11 cellular contexts compared by ENCODE assay signal in genomic region chr10:111281516-111281915, GRCh38.
A peak's percentile ranks its signal among the peaks of the same experiment; 100 is the strongest.
DNase-seq lines count a peak whose midpoint lies in the region; ATAC-seq and TF ChIP-seq lines count a peak whose summit lies in the region.
"Had no signal": no experiment of that assay in that cellular context is flagged by ENCODE, and none has a peak within 500 bp of the region (broad histone marks: within the 10 kb centered on the region; RNA-seq: fewer than 3 reads in every experiment).

No MANE protein-coding gene starts in this region.

- no peak overlapping the region for H2AFZ ChIP-seq in mesenchymal stem cell (ENCODE audit: low read depth, low read length)
- H2AFZ ChIP-seq: parathyroid adenoma had no signal

- H3K9me3 Mint-ChIP-seq in HFFc6 (peaks cover 25% of the 10 kb centered on the region), brain (peaks cover 0 to 9% (median 3%) of the 10 kb centered on the region in 5 experiments)
- peaks cover 0 to 4% (median 0%) of the 10 kb centered on the region in 9 donors for H3K9me3 Mint-ChIP-seq in naive thymus-derived CD8-positive, alpha-beta T cell

- H3K36me3 Mint-ChIP-seq in HFFc6 (ENCODE audit: low read depth) (no peaks in the 10 kb centered on the region), brain (no peaks in the 10 kb centered on the region)
- H3K36me3 Mint-ChIP-seq in naive thymus-derived CD8-positive, alpha-beta T cell, result no peaks in the 10 kb centered on the region

- 50% methylated on average over 4 of the region's 4 CpGs for WGBS in mesenchymal stem cell
- WGBS in spleen, 5 donors, result 15 to 28% (median 25%) methylated on average over 4 of the region's 4 CpGs

- no peak overlapping the region for H3K4me2 ChIP-seq in mesenchymal stem cell (ENCODE audit: low read length, poor library complexity, severe bottlenecking)

- H3K23ac ChIP-seq in mesenchymal stem cell (ENCODE audit: low read length in 2 of 2), result no peak overlapping the region

- CTCF ChIA-PET in AG04449 (lab: Yijun Ruan, JAX), result interaction anchor here (1.2 to 2.1 kb wide), 3 partner anchors 14 to 39 kb away, joined by 4 to 15 read pairs (median 4); no protein-coding TSS in a partner anchor

- H2BK15ac ChIP-seq in mesenchymal stem cell (ENCODE audit: low read depth, poor library complexity, severe bottlenecking), result no peak overlapping the region

- DNase-seq in AG04449 (ENCODE audit: low read depth, low spot score) (no peak), HFFc6 (no peak), mesenchymal stem cell (peak; percentile 22), spleen (no peak), D341Med (ENCODE audit: low spot score) (no peak)
- DNase-seq in activated CD4-positive, alpha-beta T cell treated with anti-CD3 and anti-CD28 coated beads, Interleukin-2, amount 50 U/mL, for 4 hours, result no peak
- no peak for DNase-seq in naive thymus-derived CD8-positive, alpha-beta T cell
- DNase-seq: NCI-H1417, SHP77 had no signal

- no peak overlapping the region for H2AK5ac ChIP-seq in mesenchymal stem cell (ENCODE audit: low read length, severe bottlenecking)

- H2BK5ac ChIP-seq in mesenchymal stem cell (ENCODE audit: low read depth, low read length, poor library complexity, severe bottlenecking), result no peak overlapping the region

- no peak overlapping the region for H2BK120ac ChIP-seq in mesenchymal stem cell (ENCODE audit: low read depth, low read length)

- no peak overlapping the region for H4K91ac ChIP-seq in mesenchymal stem cell (ENCODE audit: low read length)

- H3K36me3 ChIP-seq in mesenchymal stem cell (ENCODE audit: control insufficient read depth in 1 of 2, insufficient read depth in 2 of 2, low read depth in 1 of 2, low read length in 2 of 2) (no peaks in the 10 kb centered on the region), spleen (no peaks in the 10 kb centered on the region)

- no peak for ATAC-seq in naive thymus-derived CD8-positive, alpha-beta T cell

- no peak overlapping the region for H2BK12ac ChIP-seq in mesenchymal stem cell (ENCODE audit: low read length in 2 of 2)

- H3K18ac ChIP-seq in mesenchymal stem cell (ENCODE audit: low read depth in 1 of 2, low read length in 2 of 2), result no peak overlapping the region

- no peak overlapping the region for H3K4ac ChIP-seq in mesenchymal stem cell (ENCODE audit: low read depth in 1 of 2, low read length in 2 of 2)

- POLR2A ChIA-PET in AG04449 (lab: Yijun Ruan, JAX), result no interaction called here
- POLR2A ChIA-PET in naive thymus-derived CD8-positive, alpha-beta T cell (lab: Charles Lee), result no interaction called here

- no peak overlapping the region for H4K8ac ChIP-seq in mesenchymal stem cell (ENCODE audit: low read length)

- no peaks in the 10 kb centered on the region for H3K79me1 ChIP-seq in mesenchymal stem cell (replicated peaks; ENCODE audit: low read length, poor library complexity, severe bottlenecking)

- H3K14ac ChIP-seq in mesenchymal stem cell (ENCODE audit: low read length in 2 of 2), result no peak overlapping the region

- no peak overlapping the region for H3K9ac ChIP-seq in mesenchymal stem cell (ENCODE audit: low read length)
- H3K9ac ChIP-seq: parathyroid adenoma had no signal

- H3K4me1 ChIP-seq in mesenchymal stem cell (ENCODE audit: control insufficient read depth, insufficient read depth, low read depth, low read length), result no peaks in the 10 kb centered on the region
- H3K4me1 ChIP-seq in spleen, result no peaks in the 10 kb centered on the region
- H3K4me1 ChIP-seq: parathyroid adenoma had no signal

- no peak for TF ChIP-seq POLR2A in spleen (IDR thresholded peaks at IDR 0.05)

- H3K27ac ChIP-seq in mesenchymal stem cell (ENCODE audit: low read length, poor library complexity, severe bottlenecking), result no peak overlapping the region
- no peak overlapping the region for H3K27ac ChIP-seq in spleen
- H3K27ac ChIP-seq: parathyroid adenoma had no signal

- H3K4me3 ChIP-seq in AG04449 (ENCODE audit: low read depth, low read length) (no peak overlapping the region), mesenchymal stem cell (ENCODE audit: insufficient read depth in 1 of 2, low read depth in 1 of 2, low read length in 2 of 2) (no peak overlapping the region), spleen (no peak overlapping the region)

- H3K27me3 Mint-ChIP-seq in HFFc6 (ENCODE audit: insufficient read depth) (no peaks in the 10 kb centered on the region; the same call in 1 of the 2 replicates), brain (peaks cover 5% of the 10 kb centered on the region)
- H3K27me3 Mint-ChIP-seq in naive thymus-derived CD8-positive, alpha-beta T cell, result peaks cover 0 to 22% (median 7%) of the 10 kb centered on the region in 5 donors

- H3K27me3 ChIP-seq in mesenchymal stem cell (ENCODE audit: control insufficient read depth in 1 of 2, insufficient read depth in 1 of 2, low read length in 2 of 2) (no peaks in the 10 kb centered on the region), spleen (replicated peaks in 1 of 7) (peaks cover 0 to 3% (median 0%) of the 10 kb centered on the region in 7 donors)

- no peak overlapping the region for H3K27ac Mint-ChIP-seq in HFFc6
- no peak overlapping the region for H3K27ac Mint-ChIP-seq in brain
- H3K27ac Mint-ChIP-seq in naive thymus-derived CD8-positive, alpha-beta T cell, result no peak overlapping the region

- TF ChIP-seq CTCF in AG04449 (IDR thresholded peaks at IDR 0.05; ENCODE audit: insufficient read depth, low read length, missing control alignments), result peak; percentile 26
- TF ChIP-seq CTCF in HFFc6 (IDR thresholded peaks at IDR 0.05), result peak; percentile 37; the same call in 1 of the 2 replicates
- TF ChIP-seq CTCF in brain (conservative IDR thresholded peaks at IDR 0.05), result peak; percentile 39 to 59
- TF ChIP-seq CTCF in spleen (IDR thresholded peaks at IDR 0.05 in 8 of 11, conservative IDR thresholded peaks at IDR 0.05 in 3 of 11), result peak in 4 of 11 experiments; percentile 26 to 35 (median 31)

- intact Hi-C loops in spleen (cut with DNase I; ENCODE audit: low total_unique reads), result no loop called here

- no peaks in the 10 kb centered on the region for H3K4me1 Mint-ChIP-seq in HFFc6 (ENCODE audit: low read depth)
- H3K4me1 Mint-ChIP-seq in brain, result no peaks in the 10 kb centered on the region
- H3K4me1 Mint-ChIP-seq in naive thymus-derived CD8-positive, alpha-beta T cell, result no peaks in the 10 kb centered on the region

- no peak overlapping the region for H3K4me3 Mint-ChIP-seq in HFFc6
- no peak overlapping the region for H3K4me3 Mint-ChIP-seq in brain
- no peak overlapping the region for H3K4me3 Mint-ChIP-seq in naive thymus-derived CD8-positive, alpha-beta T cell

- H3K9me3 ChIP-seq in mesenchymal stem cell (ENCODE audit: control insufficient read depth, low read length) (no peaks in the 10 kb centered on the region), spleen (no peaks in the 10 kb centered on the region)
